ENCODE assay signal across 13 cellular contexts in the genomic region with DNA sequence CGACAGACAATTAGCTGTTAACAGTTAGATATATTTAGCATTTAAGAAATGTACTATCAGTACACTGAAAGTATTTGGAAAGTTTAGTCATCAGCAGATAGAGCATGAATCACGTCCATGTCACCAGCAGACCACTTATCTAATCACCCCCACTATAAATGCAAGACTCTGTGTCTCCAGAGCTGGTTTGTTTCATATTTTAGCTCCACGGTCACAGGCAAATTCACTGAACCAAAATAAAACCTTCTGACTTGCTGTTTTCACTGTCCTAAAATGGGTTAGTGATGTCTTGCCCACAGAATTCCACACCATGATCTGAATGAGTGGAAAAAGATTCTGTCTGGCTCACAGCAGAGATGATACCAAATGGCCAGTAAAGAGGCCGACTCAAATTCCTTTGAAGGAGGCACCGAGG.
DNase-seq lines count a peak whose midpoint lies in the region; ATAC-seq, FAIRE-seq and TF ChIP-seq lines count a peak whose summit lies in the region.
"Had no signal": no experiment of that assay in that cellular context is flagged by ENCODE, and none has a peak within 500 bp of the region (broad histone marks: within the 10 kb centered on the region; RNA-seq: fewer than 3 reads in every experiment).

No MANE protein-coding gene starts in this region.

- FAIRE-seq in urothelium cell line (lab: Jason Lieb, UNC) = no peak

- TF ChIP-seq POLR2A in breast epithelium (IDR thresholded peaks at IDR 0.05) (no peak), Peyer's patch (IDR thresholded peaks at IDR 0.05) (no peak)

- H3K4me3 ChIP-seq in breast epithelium = no peak overlapping the region
- H3K4me3 ChIP-seq in mammary epithelial cell (replicated peaks in 1 of 3; ENCODE audit: insufficient read depth in 1 of 3, low read depth in 2 of 3, low read length in 3 of 3) = no peak overlapping the region
- no peak overlapping the region for H3K4me3 ChIP-seq in Peyer's patch

- CTCF ChIA-PET in MCF 10A (lab: Yijun Ruan, JAX) (no interaction called here), mammary epithelial cell (lab: Charles Lee; ENCODE audit: low non-redundant PET) (no interaction called here)

- in situ Hi-C loops in mammary epithelial cell (cut with MboI; ENCODE audit: low sequenced_read_pairs in 2 of 2) = no loop called here

- ATAC-seq in GM18502 (IDR thresholded peaks at IDR 0.05; ENCODE audit: poor library complexity, unreplicated experiment) = no peak
- ATAC-seq: activated CD4-positive, alpha-beta T cell treated with anti-CD3 and anti-CD28 coated beads for 36 hours had no signal

- no peak overlapping the region for H3K27ac ChIP-seq in breast epithelium
- no peak overlapping the region for H3K27ac ChIP-seq in mammary epithelial cell (ENCODE audit: insufficient read depth, low read depth, low read length)
- H3K27ac ChIP-seq in Peyer's patch = no peak overlapping the region
- H3K27ac ChIP-seq: 22Rv1 had no signal

- no peaks in the 10 kb centered on the region for H3K9me3 ChIP-seq in breast epithelium
- no peaks in the 10 kb centered on the region for H3K9me3 ChIP-seq in mammary epithelial cell (replicated peaks; ENCODE audit: insufficient read depth, low read length)
- H3K9me3 ChIP-seq in Peyer's patch = no peaks in the 10 kb centered on the region

- no peaks in the 10 kb centered on the region for H3K27me3 Mint-ChIP-seq in MCF 10A (ENCODE audit: insufficient read depth, unreplicated experiment)
- H3K27me3 Mint-ChIP-seq: activated CD4-positive, alpha-beta T cell treated with anti-CD3 and anti-CD28 coated beads for 36 hours had no signal

- H3K9me3 Mint-ChIP-seq in MCF 10A (ENCODE audit: unreplicated experiment) = no peaks in the 10 kb centered on the region

- H3K4me2 ChIP-seq in mammary epithelial cell (ENCODE audit: insufficient read depth, low read depth, low read length) = no peak overlapping the region

- no peaks in the 10 kb centered on the region for H4K20me1 ChIP-seq in mammary epithelial cell (ENCODE audit: insufficient read depth, low read length)

- H3K27me3 ChIP-seq in breast epithelium (no peaks in the 10 kb centered on the region), mammary epithelial cell (ENCODE audit: insufficient read depth, low read length) (no peaks in the 10 kb centered on the region), Peyer's patch (no peaks in the 10 kb centered on the region)

- H3K79me2 ChIP-seq in mammary epithelial cell (ENCODE audit: insufficient read depth, low read length) = no peaks in the 10 kb centered on the region

- no peak overlapping the region for H3K9ac ChIP-seq in mammary epithelial cell (ENCODE audit: insufficient read depth, low read length)

- no TSS peak for BruUV-seq in MCF 10A (replicated peaks; lab: Mats Ljungman, UMichigan)
- no TSS peak for BruUV-seq in mammary epithelial cell (replicated peaks; lab: Mats Ljungman, UMichigan)

- H2AFZ ChIP-seq in mammary epithelial cell (ENCODE audit: low read depth, low read length) = no peak overlapping the region

- no peak overlapping the region for H3K4me3 Mint-ChIP-seq in MCF 10A (ENCODE audit: unreplicated experiment)
- H3K4me3 Mint-ChIP-seq: activated CD4-positive, alpha-beta T cell treated with anti-CD3 and anti-CD28 coated beads for 36 hours had no signal

- peaks cover 30% of the 10 kb centered on the region for H3K4me1 Mint-ChIP-seq in MCF 10A (ENCODE audit: insufficient read depth, unreplicated experiment)
- H3K4me1 Mint-ChIP-seq: activated CD4-positive, alpha-beta T cell treated with anti-CD3 and anti-CD28 coated beads for 36 hours had no signal

- H3K36me3 Mint-ChIP-seq in MCF 10A (ENCODE audit: insufficient read depth, unreplicated experiment) = no peaks in the 10 kb centered on the region

- H3K27ac Mint-ChIP-seq in MCF 10A (ENCODE audit: low read depth, unreplicated experiment) = peak overlapping the region; percentile 41
- H3K27ac Mint-ChIP-seq: activated CD4-positive, alpha-beta T cell treated with anti-CD3 and anti-CD28 coated beads for 36 hours had no signal

- TF ChIP-seq CTCF in MCF 10A (IDR thresholded peaks at IDR 0.05; ENCODE audit: unreplicated experiment) (no peak), breast epithelium (IDR thresholded peaks at IDR 0.05) (no peak), mammary epithelial cell (conservative IDR thresholded peaks at IDR 0.05 in 1 of 2, IDR thresholded peaks at IDR 0.05 in 1 of 2; ENCODE audit: extremely low read depth in 1 of 2, insufficient read depth in 1 of 2, low read depth in 1 of 2, low read length in 2 of 2) (no peak), Peyer's patch (IDR thresholded peaks at IDR 0.05) (no peak)

- intact Hi-C loops in MCF 10A (cut with micrococcal nuclease) (no loop called here), breast epithelium (cut with DNase I; ENCODE audit: low total_unique reads) (no loop called here), mammary epithelial cell (cut with micrococcal nuclease) (no loop called here)

- H3K4me1 ChIP-seq in breast epithelium = no peaks in the 10 kb centered on the region
- H3K4me1 ChIP-seq in mammary epithelial cell (ENCODE audit: insufficient read depth, low read length) = peaks cover 6% of the 10 kb centered on the region
- no peaks in the 10 kb centered on the region for H3K4me1 ChIP-seq in Peyer's patch

- dilution Hi-C loops in mammary epithelial cell (cut with HindIII; ENCODE audit: low sequenced_read_pairs) = no loop called here

- DNase-seq in MCF 10A (ENCODE audit: unreplicated experiment) (no peak), breast epithelium (ENCODE audit: low spot score in 2 of 2) (no peak), mammary epithelial cell (peak; percentile 14), iris pigment epithelial cell (ENCODE audit: low read depth) (peak; percentile 89), urothelium cell line (ENCODE audit: low spot score) (peak; percentile 2), Peyer's patch (no peak), NCI-H2227 (lab: John Stamatoyannopoulos, UW; ENCODE audit: unreplicated experiment) (no peak)
- DNase-seq: activated CD4-positive, alpha-beta T cell treated with anti-CD3 and anti-CD28 coated beads for 36 hours; activated effector memory CD4-positive, alpha-beta T cell treated with Interleukin-2 at 50 U/mL for 16 hours; NCI-H1694 treated with DMSO at 0.1 percent for 48 hours; retina had no signal

- POLR2A ChIA-PET in MCF 10A (lab: Yijun Ruan, JAX) = interaction anchor here (0.6 to 1.0 kb wide), 2 partner anchors 12 to 1266 kb away, joined by 3 read pairs; no protein-coding TSS in a partner anchor

- H3K36me3 ChIP-seq in breast epithelium (no peaks in the 10 kb centered on the region), mammary epithelial cell (ENCODE audit: insufficient read depth, low read length) (no peaks in the 10 kb centered on the region), Peyer's patch (no peaks in the 10 kb centered on the region)

- 77% methylated on average over 5 of the region's 5 CpGs for WGBS in mammary epithelial cell (ENCODE audit: low coverage, missing lambda C conversion rate)

Comparison
In these comparisons a context has a peak if more than half of its experiments do, and no peak if none do; other contexts are left out.
1. DNase-seq: peak in mammary epithelial cell (single experiment), iris pigment epithelial cell (single experiment) and urothelium cell line (single experiment); none in MCF 10A (single experiment), breast epithelium (0 of 2), Peyer's patch (0 of 3) and NCI-H2227 (single experiment).